ENCODE assay signal across 12 cellular contexts in genomic region chr16:88701541-88702363, GRCh38. TPM values are rescaled to one million over a fixed set of nuclear protein-coding genes. Genes with fewer than 3 reads are reported as not detected.
DNase-seq lines count a peak whose midpoint lies in the region; ATAC-seq and TF ChIP-seq lines count a peak whose summit lies in the region.
"Had no signal": no experiment of that assay in that cellular context is flagged by ENCODE, and none has a peak within 500 bp of the region (broad histone marks: within the 10 kb centered on the region; RNA-seq: fewer than 3 reads in every experiment).

No MANE protein-coding gene starts in this region.

- H3K9me3 Mint-ChIP-seq in activated CD4-positive, alpha-beta T cell treated with anti-CD3 and anti-CD28 coated beads for 36 hours (ENCODE audit: low read depth) = no peaks in the 10 kb centered on the region
- no peaks in the 10 kb centered on the region for H3K9me3 Mint-ChIP-seq in activated CD8-positive, alpha-beta memory T cell treated with anti-CD3 and anti-CD28 coated beads, Interleukin-2, amount 10 ng/mL, durations not matched to agents 7 days and 5 days (ENCODE audit: low read depth)
- no peaks in the 10 kb centered on the region for H3K9me3 Mint-ChIP-seq in stimulated activated naive CD8-positive, alpha-beta T cell treated with anti-CD3 and anti-CD28 coated beads, Interleukin-15, Interleukin-2, amounts not matched to agents 100 ng/mL and 50 ng/mL, for 24 hours

- no peak for ATAC-seq in activated CD4-positive, alpha-beta T cell treated with anti-CD3 and anti-CD28 coated beads for 36 hours
- no peak for ATAC-seq in activated CD8-positive, alpha-beta memory T cell treated with anti-CD3 and anti-CD28 coated beads, Interleukin-2, amount 10 ng/mL, durations not matched to agents 7 days and 5 days
- ATAC-seq in HG02678 (IDR thresholded peaks at IDR 0.05; ENCODE audit: unreplicated experiment) = no peak
- ATAC-seq: A549, foreskin keratinocyte had no signal

- POLR2A ChIA-PET in activated CD4-positive, alpha-beta T cell treated with anti-CD3 and anti-CD28 coated beads for 36 hours (lab: Charles Lee) = interaction anchor here (0.9 to 2.6 kb wide), 2 partner anchors 14 to 111 kb away, joined by 4 to 7 read pairs; no protein-coding TSS in a partner anchor

- 78 to 80% methylated on average over 1 to 4 of the region's 32 CpGs for WGBS in esophagus squamous epithelium, 2 donors

- peaks cover 19 to 64% (median 25%) of the 10 kb centered on the region in 3 donors for H3K4me1 ChIP-seq in esophagus squamous epithelium
- H3K4me1 ChIP-seq: foreskin keratinocyte had no signal

- peak; percentile 46 for DNase-seq in activated CD4-positive, alpha-beta T cell treated with anti-CD3 and anti-CD28 coated beads for 36 hours
- DNase-seq in activated CD4-positive, alpha-beta T cell treated with anti-CD3 and anti-CD28 coated beads for 4 hours = no peak
- DNase-seq in activated CD8-positive, alpha-beta memory T cell treated with anti-CD3 and anti-CD28 coated beads, Interleukin-2, amount 10 ng/mL, durations not matched to agents 7 days and 5 days = peak; percentile 62
- DNase-seq in esophagus squamous epithelium (lab: John Stamatoyannopoulos, UW) (no peak), epidermal melanocyte (ENCODE audit: insufficient read length, low spot score) (no peak), GM03348 (ENCODE audit: low spot score) (no peak)
- DNase-seq: foreskin keratinocyte, NCI-H187 had no signal

- intact Hi-C loops in activated CD4-positive, alpha-beta T cell treated with anti-CD3 and anti-CD28 coated beads for 36 hours (cut with DNase I, micrococcal nuclease) = loop anchor here (1.0 to 5.0 kb wide), 12 partner anchors 15 to 1309 kb away; partner anchors contain the start of genes CYBA (in 2 of the 2), MVD (in 2 of the 2), SNAI3 (in 2 of the 2) and BANP (in 1 of the 2)
- intact Hi-C loops in esophagus squamous epithelium (cut with DNase I) = no loop called here

- H3K4me3 ChIP-seq in esophagus squamous epithelium = peak overlapping the region in 2 of 4 donors; percentile 34 to 99
- H3K4me3 ChIP-seq: A549, SK-N-MC had no signal

- peak overlapping the region; percentile 97 for H3K27ac Mint-ChIP-seq in activated CD4-positive, alpha-beta T cell treated with anti-CD3 and anti-CD28 coated beads for 36 hours
- peak overlapping the region; percentile 98 for H3K27ac Mint-ChIP-seq in activated CD8-positive, alpha-beta memory T cell treated with anti-CD3 and anti-CD28 coated beads, Interleukin-2, amount 10 ng/mL, durations not matched to agents 7 days and 5 days
- peak overlapping the region; percentile 97 for H3K27ac Mint-ChIP-seq in stimulated activated naive CD8-positive, alpha-beta T cell treated with anti-CD3 and anti-CD28 coated beads, Interleukin-15, Interleukin-2, amounts not matched to agents 100 ng/mL and 50 ng/mL, for 24 hours

- peaks cover 10 to 40% (median 11%) of the 10 kb centered on the region in 3 donors for H3K36me3 ChIP-seq in esophagus squamous epithelium

- H3K9me3 ChIP-seq in esophagus squamous epithelium = no peaks in the 10 kb centered on the region
- H3K9me3 ChIP-seq: A549 had no signal

- CTCF ChIA-PET in activated CD4-positive, alpha-beta T cell treated with anti-CD3 and anti-CD28 coated beads for 36 hours (lab: Charles Lee) = interaction anchor here (0.9 to 2.3 kb wide), 6 partner anchors 15 to 257 kb away, joined by 3 to 7 read pairs (median 4); no protein-coding TSS in a partner anchor
- CTCF ChIA-PET in activated CD8-positive, alpha-beta memory T cell treated with anti-CD3 and anti-CD28 coated beads, Interleukin-2, amount 10 ng/mL, durations not matched to agents 7 days and 5 days (lab: Charles Lee) = interaction anchor here (1.2 to 6.2 kb wide), 11 partner anchors 15 to 131 kb away, joined by 3 to 58 read pairs (median 5); partner anchors contain the start of genes CYBA, SNAI3 and ZC3H18

- peak overlapping the region; percentile 92 for H3K4me3 Mint-ChIP-seq in activated CD4-positive, alpha-beta T cell treated with anti-CD3 and anti-CD28 coated beads for 36 hours
- peak overlapping the region; percentile 89 for H3K4me3 Mint-ChIP-seq in activated CD8-positive, alpha-beta memory T cell treated with anti-CD3 and anti-CD28 coated beads, Interleukin-2, amount 10 ng/mL, durations not matched to agents 7 days and 5 days
- H3K4me3 Mint-ChIP-seq in stimulated activated naive CD8-positive, alpha-beta T cell treated with anti-CD3 and anti-CD28 coated beads, Interleukin-15, Interleukin-2, amounts not matched to agents 100 ng/mL and 50 ng/mL, for 24 hours = peak overlapping the region; percentile 96

- TF ChIP-seq POLR2A in esophagus squamous epithelium (IDR thresholded peaks at IDR 0.05) = no peak

- peak overlapping the region; percentile 59 to 95 (median 72) for H3K27ac ChIP-seq in esophagus squamous epithelium
- H3K27ac ChIP-seq: A549, foreskin keratinocyte, SK-N-MC had no signal

- peaks cover 33% of the 10 kb centered on the region for H3K36me3 Mint-ChIP-seq in activated CD4-positive, alpha-beta T cell treated with anti-CD3 and anti-CD28 coated beads for 36 hours (ENCODE audit: low read depth)
- peaks cover 26% of the 10 kb centered on the region for H3K36me3 Mint-ChIP-seq in activated CD8-positive, alpha-beta memory T cell treated with anti-CD3 and anti-CD28 coated beads, Interleukin-2, amount 10 ng/mL, durations not matched to agents 7 days and 5 days
- H3K36me3 Mint-ChIP-seq in stimulated activated naive CD8-positive, alpha-beta T cell treated with anti-CD3 and anti-CD28 coated beads, Interleukin-15, Interleukin-2, amounts not matched to agents 100 ng/mL and 50 ng/mL, for 24 hours (ENCODE audit: low read depth) = peaks cover 13% of the 10 kb centered on the region

- no peaks in the 10 kb centered on the region for H3K27me3 ChIP-seq in esophagus squamous epithelium
- H3K27me3 ChIP-seq: foreskin keratinocyte had no signal

- H3K27me3 Mint-ChIP-seq in activated CD4-positive, alpha-beta T cell treated with anti-CD3 and anti-CD28 coated beads for 36 hours = no peaks in the 10 kb centered on the region
- no peaks in the 10 kb centered on the region for H3K27me3 Mint-ChIP-seq in activated CD8-positive, alpha-beta memory T cell treated with anti-CD3 and anti-CD28 coated beads, Interleukin-2, amount 10 ng/mL, durations not matched to agents 7 days and 5 days
- H3K27me3 Mint-ChIP-seq in stimulated activated naive CD8-positive, alpha-beta T cell treated with anti-CD3 and anti-CD28 coated beads, Interleukin-15, Interleukin-2, amounts not matched to agents 100 ng/mL and 50 ng/mL, for 24 hours = no peaks in the 10 kb centered on the region

- H3K4me1 Mint-ChIP-seq in activated CD4-positive, alpha-beta T cell treated with anti-CD3 and anti-CD28 coated beads for 36 hours = peaks cover 55% of the 10 kb centered on the region
- peaks cover 61% of the 10 kb centered on the region for H3K4me1 Mint-ChIP-seq in activated CD8-positive, alpha-beta memory T cell treated with anti-CD3 and anti-CD28 coated beads, Interleukin-2, amount 10 ng/mL, durations not matched to agents 7 days and 5 days
- peaks cover 70% of the 10 kb centered on the region for H3K4me1 Mint-ChIP-seq in stimulated activated naive CD8-positive, alpha-beta T cell treated with anti-CD3 and anti-CD28 coated beads, Interleukin-15, Interleukin-2, amounts not matched to agents 100 ng/mL and 50 ng/mL, for 24 hours (ENCODE audit: low read depth)

- no peak for TF ChIP-seq CTCF in esophagus squamous epithelium (IDR thresholded peaks at IDR 0.05)

RNA-seq across cellular contexts. Expression of gene RNF166, which starts 4.5 kb away (rescaled TPM):
- total RNA-seq in activated CD4-positive, alpha-beta T cell treated with anti-CD3 and anti-CD28 coated beads for 36 hours = 10 to 100 TPM; 44.0 to 49.7 TPM
- total RNA-seq in activated CD8-positive, alpha-beta memory T cell treated with anti-CD3 and anti-CD28 coated beads, Interleukin-2, amount 10 ng/mL, durations not matched to agents 7 days and 5 days = 100 to 1,000 TPM; 124 to 174 TPM
- total RNA-seq in esophagus squamous epithelium = 10 to 100 TPM in 2 of 4 donors, 1 to 10 TPM in 2; 7.1 to 16.8 (median 9.6) TPM

RNA-seq across cellular contexts. Expression of gene CTU2, which starts 4.6 kb away (rescaled TPM):
- total RNA-seq in activated CD4-positive, alpha-beta T cell treated with anti-CD3 and anti-CD28 coated beads for 36 hours = 10 to 100 TPM; 29.6 to 36.2 TPM
- 10 to 100 TPM; 31.1 to 40.0 TPM for total RNA-seq in activated CD8-positive, alpha-beta memory T cell treated with anti-CD3 and anti-CD28 coated beads, Interleukin-2, amount 10 ng/mL, durations not matched to agents 7 days and 5 days
- total RNA-seq in esophagus squamous epithelium = 10 to 100 TPM in 1 of 4 donors, 1 to 10 TPM in 3; 4.4 to 13.2 (median 6.3) TPM

RNA-seq across cellular contexts. Expression of gene SNAI3, which starts 15.4 kb away (rescaled TPM):
- total RNA-seq in activated CD4-positive, alpha-beta T cell treated with anti-CD3 and anti-CD28 coated beads for 36 hours = 1 to 10 TPM; 3.6 to 4.1 TPM
- total RNA-seq in activated CD8-positive, alpha-beta memory T cell treated with anti-CD3 and anti-CD28 coated beads, Interleukin-2, amount 10 ng/mL, durations not matched to agents 7 days and 5 days = 10 to 100 TPM in 1 of 2 experiments, 1 to 10 TPM in 1; 5.6 to 14.1 TPM
- under 1 TPM in 2 of 4 donors, not detected in 2; 0.23 to 0.95 TPM for total RNA-seq in esophagus squamous epithelium
- total RNA-seq: foreskin keratinocyte had no signal

RNA-seq across cellular contexts. Expression of gene MVD, which starts 38.9 kb away (rescaled TPM):
- total RNA-seq in activated CD4-positive, alpha-beta T cell treated with anti-CD3 and anti-CD28 coated beads for 36 hours = 10 to 100 TPM; 62.8 to 81.1 TPM
- 100 to 1,000 TPM; 112 to 134 TPM for total RNA-seq in activated CD8-positive, alpha-beta memory T cell treated with anti-CD3 and anti-CD28 coated beads, Interleukin-2, amount 10 ng/mL, durations not matched to agents 7 days and 5 days
- 100 to 1,000 TPM in 1 of 4 donors, 10 to 100 TPM in 3; 52.7 to 134 (median 71.4) TPM for total RNA-seq in esophagus squamous epithelium

RNA-seq across cellular contexts. Expression of gene CYBA, which starts 50.9 kb away (rescaled TPM):
- 100 to 1,000 TPM; 155 to 200 TPM for total RNA-seq in activated CD4-positive, alpha-beta T cell treated with anti-CD3 and anti-CD28 coated beads for 36 hours
- total RNA-seq in activated CD8-positive, alpha-beta memory T cell treated with anti-CD3 and anti-CD28 coated beads, Interleukin-2, amount 10 ng/mL, durations not matched to agents 7 days and 5 days = 100 to 1,000 TPM; 461 to 494 TPM
- total RNA-seq in esophagus squamous epithelium = 100 to 1,000 TPM in 2 of 4 donors, 10 to 100 TPM in 2; 67.1 to 205 (median 98.7) TPM

Comparison
In these comparisons a context has a peak if more than half of its experiments do, and no peak if none do; other contexts are left out.
1. DNase-seq: peak in activated CD4-positive, alpha-beta T cell treated with anti-CD3 and anti-CD28 coated beads for 36 hours (single experiment) and activated CD8-positive, alpha-beta memory T cell treated with anti-CD3 and anti-CD28 coated beads, Interleukin-2, amount 10 ng/mL, durations not matched to agents 7 days and 5 days (single experiment); none in activated CD4-positive, alpha-beta T cell treated with anti-CD3 and anti-CD28 coated beads for 4 hours (0 of 2), esophagus squamous epithelium (single experiment), epidermal melanocyte (single experiment) and GM03348 (single experiment).
2. Peak in every context shown above with its lines, with median percentiles within 50 percentile points of each other: H3K27ac Mint-ChIP-seq and H3K4me3 Mint-ChIP-seq.